In the genomic region with DNA sequence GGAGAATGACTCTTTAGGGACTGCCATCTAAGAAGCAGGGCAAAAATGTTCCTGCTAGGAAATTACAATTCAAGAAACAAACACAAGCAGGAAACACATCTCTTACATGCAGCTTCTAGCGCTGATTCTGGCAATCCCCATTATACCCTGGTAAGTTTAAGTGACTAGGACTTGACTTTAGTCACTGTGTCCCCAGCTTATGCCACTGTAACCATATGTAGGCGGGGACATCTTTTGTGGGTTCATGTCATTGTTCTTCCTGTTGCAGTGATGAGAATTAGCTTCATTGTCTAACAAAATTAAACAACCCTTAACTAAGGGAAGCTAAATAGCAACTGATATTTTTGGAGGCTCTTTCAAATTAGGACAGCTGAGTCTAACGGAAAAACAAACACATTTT, we compare ENCODE assay signal across 14 cellular contexts. TPM values are rescaled to one million over a fixed set of nuclear protein-coding genes. Genes with fewer than 3 reads are reported as not detected.
DNase-seq lines count a peak whose midpoint lies in the region; ATAC-seq and TF ChIP-seq lines count a peak whose summit lies in the region.
"Had no signal": no experiment of that assay in that cellular context is flagged by ENCODE, and none has a peak within 500 bp of the region (broad histone marks: within the 10 kb centered on the region; RNA-seq: fewer than 3 reads in every experiment).

No MANE protein-coding gene starts in this region.

- WGBS in stomach, 5 donors = 71 to 84% (median 75%) methylated on average over 3 of the region's 3 CpGs

- POLR2A ChIA-PET in activated CD4-positive, alpha-beta T cell treated with anti-CD3 and anti-CD28 coated beads for 36 hours (lab: Charles Lee) = no interaction called here
- POLR2A ChIA-PET in CD8-positive, alpha-beta T cell (lab: Charles Lee) = no interaction called here
- POLR2A ChIA-PET in activated CD8-positive, alpha-beta T cell treated with anti-CD3 and anti-CD28 coated beads for 36 hours (lab: Charles Lee) = no interaction called here

- CTCF ChIA-PET in activated CD4-positive, alpha-beta T cell treated with anti-CD3 and anti-CD28 coated beads for 36 hours (lab: Charles Lee) = interaction anchor here (0.7 to 1.0 kb wide), 2 partner anchors 15 to 186 kb away, joined by 3 read pairs; no protein-coding TSS in a partner anchor
- CTCF ChIA-PET in CD8-positive, alpha-beta T cell (lab: Charles Lee) = interaction anchor here (0.6 kb wide), 1 partner anchor 197 kb away, joined by 3 read pairs; no protein-coding TSS in a partner anchor
- CTCF ChIA-PET in activated CD8-positive, alpha-beta T cell treated with anti-CD3 and anti-CD28 coated beads for 36 hours (lab: Charles Lee) = no interaction called here

- no peak overlapping the region for H3K4me3 ChIP-seq in CD8-positive, alpha-beta T cell (ENCODE audit: low read depth, low read length)
- no peak overlapping the region for H3K4me3 ChIP-seq in stomach
- H3K4me3 ChIP-seq: BLaER1 treated with 17β-estradiol and CSF1 and Interleukin-3, amounts not matched to agents 10 nM and 100 nM had no signal

- no peak for TF ChIP-seq POLR2A in stomach (IDR thresholded peaks at IDR 0.05)

- no peaks in the 10 kb centered on the region for H3K27me3 ChIP-seq in CD8-positive, alpha-beta T cell (ENCODE audit: insufficient read depth, low read length)
- peaks cover 0 to 10% (median 0%) of the 10 kb centered on the region in 3 donors for H3K27me3 ChIP-seq in stomach

- H3K27me3 Mint-ChIP-seq in activated CD4-positive, alpha-beta T cell treated with anti-CD3 and anti-CD28 coated beads for 36 hours = peaks cover 25% of the 10 kb centered on the region
- peaks cover 15% of the 10 kb centered on the region for H3K27me3 Mint-ChIP-seq in CD8-positive, alpha-beta T cell (ENCODE audit: low read depth)
- peaks cover 40% of the 10 kb centered on the region for H3K27me3 Mint-ChIP-seq in activated CD8-positive, alpha-beta T cell treated with anti-CD3 and anti-CD28 coated beads for 36 hours
- H3K27me3 Mint-ChIP-seq in natural killer cell treated with Interleukin-12 subunit alpha and Interleukin-12 subunit beta and Interleukin-15 and Interleukin-18, amount 100 ng/mL, for 72 hours = peaks cover 16 to 31% of the 10 kb centered on the region in 2 donors

- H3K36me3 Mint-ChIP-seq in activated CD4-positive, alpha-beta T cell treated with anti-CD3 and anti-CD28 coated beads for 36 hours (ENCODE audit: low read depth) = no peaks in the 10 kb centered on the region
- no peaks in the 10 kb centered on the region for H3K36me3 Mint-ChIP-seq in CD8-positive, alpha-beta T cell
- H3K36me3 Mint-ChIP-seq in activated CD8-positive, alpha-beta T cell treated with anti-CD3 and anti-CD28 coated beads for 36 hours (ENCODE audit: low read depth) = no peaks in the 10 kb centered on the region
- peaks cover 5% of the 10 kb centered on the region for H3K36me3 Mint-ChIP-seq in natural killer cell treated with Interleukin-12 subunit alpha and Interleukin-12 subunit beta and Interleukin-15 and Interleukin-18, amount 100 ng/mL, for 72 hours

- H3K36me3 ChIP-seq in CD8-positive, alpha-beta T cell (ENCODE audit: insufficient read depth, low read length) = no peaks in the 10 kb centered on the region
- H3K36me3 ChIP-seq in stomach = no peaks in the 10 kb centered on the region
- H3K36me3 ChIP-seq: BLaER1 treated with 17β-estradiol and CSF1 and Interleukin-3, amounts not matched to agents 10 nM and 100 nM had no signal

- ATAC-seq in activated CD4-positive, alpha-beta T cell treated with anti-CD3 and anti-CD28 coated beads for 36 hours = peak; percentile 78
- peak; percentile 31 for ATAC-seq in CD8-positive, alpha-beta T cell
- ATAC-seq in activated CD8-positive, alpha-beta T cell treated with anti-CD3 and anti-CD28 coated beads for 36 hours = peak; percentile 91
- ATAC-seq in natural killer cell treated with Interleukin-12 subunit alpha and Interleukin-12 subunit beta and Interleukin-15 and Interleukin-18, amount 100 ng/mL, for 72 hours = peak; percentile 62 to 69
- no peak for ATAC-seq in left ventricle myocardium superior

- H3K27ac ChIP-seq in CD8-positive, alpha-beta T cell (ENCODE audit: low read depth, low read length) = no peak overlapping the region
- no peak overlapping the region for H3K27ac ChIP-seq in stomach
- H3K27ac ChIP-seq: BLaER1 treated with 17β-estradiol and CSF1 and Interleukin-3, amounts not matched to agents 10 nM and 100 nM had no signal

- no peak for TF ChIP-seq CTCF in CD8-positive, alpha-beta T cell (IDR thresholded peaks at IDR 0.05)
- no peak for TF ChIP-seq CTCF in activated CD8-positive, alpha-beta T cell treated with anti-CD3 and anti-CD28 coated beads for 36 hours (IDR thresholded peaks at IDR 0.05)
- no peak for TF ChIP-seq CTCF in stomach (IDR thresholded peaks at IDR 0.05)

- peaks cover 4% of the 10 kb centered on the region for H3K4me1 Mint-ChIP-seq in activated CD4-positive, alpha-beta T cell treated with anti-CD3 and anti-CD28 coated beads for 36 hours
- H3K4me1 Mint-ChIP-seq in CD8-positive, alpha-beta T cell (ENCODE audit: low read depth) = peaks cover 7% of the 10 kb centered on the region
- peaks cover 10% of the 10 kb centered on the region for H3K4me1 Mint-ChIP-seq in activated CD8-positive, alpha-beta T cell treated with anti-CD3 and anti-CD28 coated beads for 36 hours (ENCODE audit: low read depth)
- H3K4me1 Mint-ChIP-seq in natural killer cell treated with Interleukin-12 subunit alpha and Interleukin-12 subunit beta and Interleukin-15 and Interleukin-18, amount 100 ng/mL, for 72 hours (ENCODE audit: low read depth in 2 of 2) = peaks cover 12 to 26% of the 10 kb centered on the region in 2 donors

- no peak overlapping the region for H3K4me3 Mint-ChIP-seq in activated CD4-positive, alpha-beta T cell treated with anti-CD3 and anti-CD28 coated beads for 36 hours
- H3K4me3 Mint-ChIP-seq in CD8-positive, alpha-beta T cell = no peak overlapping the region
- H3K4me3 Mint-ChIP-seq in activated CD8-positive, alpha-beta T cell treated with anti-CD3 and anti-CD28 coated beads for 36 hours = no peak overlapping the region
- no peak overlapping the region for H3K4me3 Mint-ChIP-seq in natural killer cell treated with Interleukin-12 subunit alpha and Interleukin-12 subunit beta and Interleukin-15 and Interleukin-18, amount 100 ng/mL, for 72 hours

- no peaks in the 10 kb centered on the region for H3K9me3 Mint-ChIP-seq in activated CD4-positive, alpha-beta T cell treated with anti-CD3 and anti-CD28 coated beads for 36 hours (ENCODE audit: low read depth)
- no peaks in the 10 kb centered on the region for H3K9me3 Mint-ChIP-seq in CD8-positive, alpha-beta T cell
- H3K9me3 Mint-ChIP-seq in activated CD8-positive, alpha-beta T cell treated with anti-CD3 and anti-CD28 coated beads for 36 hours = no peaks in the 10 kb centered on the region
- no peaks in the 10 kb centered on the region for H3K9me3 Mint-ChIP-seq in natural killer cell treated with Interleukin-12 subunit alpha and Interleukin-12 subunit beta and Interleukin-15 and Interleukin-18, amount 100 ng/mL, for 72 hours

- no peak for TF ChIP-seq EP300 in stomach (IDR thresholded peaks at IDR 0.05)

- intact Hi-C loops in activated CD4-positive, alpha-beta T cell treated with anti-CD3 and anti-CD28 coated beads for 36 hours (cut with DNase I, micrococcal nuclease) = no loop called here
- intact Hi-C loops in CD8-positive, alpha-beta T cell (cut with DNase I, micrococcal nuclease) = no loop called here
- intact Hi-C loops in activated CD8-positive, alpha-beta T cell treated with anti-CD3 and anti-CD28 coated beads for 36 hours (cut with micrococcal nuclease) = no loop called here
- intact Hi-C loops in left ventricle myocardium superior (cut with micrococcal nuclease) (no loop called here), stomach (cut with DNase I; ENCODE audit: low total_unique reads) (no loop called here)

- H3K9me3 ChIP-seq in CD8-positive, alpha-beta T cell (ENCODE audit: low read length) = no peaks in the 10 kb centered on the region
- H3K9me3 ChIP-seq in stomach = no peaks in the 10 kb centered on the region
- H3K9me3 ChIP-seq: BLaER1 treated with 17β-estradiol and CSF1 and Interleukin-3, amounts not matched to agents 10 nM and 100 nM had no signal

- no peak overlapping the region for H3K27ac Mint-ChIP-seq in activated CD4-positive, alpha-beta T cell treated with anti-CD3 and anti-CD28 coated beads for 36 hours
- H3K27ac Mint-ChIP-seq in CD8-positive, alpha-beta T cell = no peak overlapping the region
- H3K27ac Mint-ChIP-seq in activated CD8-positive, alpha-beta T cell treated with anti-CD3 and anti-CD28 coated beads for 36 hours = no peak overlapping the region
- no peak overlapping the region for H3K27ac Mint-ChIP-seq in natural killer cell treated with Interleukin-12 subunit alpha and Interleukin-12 subunit beta and Interleukin-15 and Interleukin-18, amount 100 ng/mL, for 72 hours

- DNase-seq in activated CD4-positive, alpha-beta T cell treated with anti-CD3 and anti-CD28 coated beads for 36 hours = peak; percentile 11
- no peak for DNase-seq in activated CD4-positive, alpha-beta T cell treated with anti-CD3 and anti-CD28 coated beads, Interleukin-2, amount 50 U/mL, for 4 hours
- DNase-seq in CD8-positive, alpha-beta T cell = no peak
- peak; percentile 57 for DNase-seq in activated CD8-positive, alpha-beta T cell treated with anti-CD3 and anti-CD28 coated beads for 36 hours
- no peak for DNase-seq in natural killer cell treated with Interleukin-12 subunit alpha and Interleukin-12 subunit beta and Interleukin-15 and Interleukin-18, amount 100 ng/mL, for 72 hours (ENCODE audit: low spot score)
- DNase-seq in NCI-H1417 (lab: John Stamatoyannopoulos, UW) (no peak), left ventricle myocardium superior (no peak), stomach (no peak)
- DNase-seq: HCEC 1CT, Karpas-422, NCI-H2081, NCI-H345, NCI-H526 treated with DMSO at 0.1 percent for 48 hours had no signal

- H3K4me1 ChIP-seq in CD8-positive, alpha-beta T cell (ENCODE audit: insufficient read depth, low read length) = peaks cover 8% of the 10 kb centered on the region
- H3K4me1 ChIP-seq in stomach = no peaks in the 10 kb centered on the region

RNA-seq across cellular contexts. Expression of a gene that starts 17.9 kb away (rescaled TPM):
- under 1 TPM; 0.26 to 0.57 TPM for total RNA-seq in activated CD4-positive, alpha-beta T cell treated with anti-CD3 and anti-CD28 coated beads for 36 hours
- not detected for total RNA-seq in CD8-positive, alpha-beta T cell
- 1 to 10 TPM; 1.2 to 1.5 TPM for total RNA-seq in activated CD8-positive, alpha-beta T cell treated with anti-CD3 and anti-CD28 coated beads for 36 hours
- total RNA-seq in natural killer cell treated with Interleukin-12 subunit alpha and Interleukin-12 subunit beta and Interleukin-15 and Interleukin-18, amount 100 ng/mL, for 72 hours = 1 to 10 TPM in 1 of 2 donors, not detected in 1; 1.2 TPM
- total RNA-seq in left ventricle myocardium superior (11.0 TPM), stomach (1 to 10 TPM in 2 of 5 donors, under 1 TPM in 1, not detected in 2; 0.14 to 5.4 (median 2.2) TPM)
- under 1 TPM; 0.31 to 0.93 (median 0.75) TPM for polyA plus RNA-seq in stomach

RNA-seq across cellular contexts. Expression of a gene that starts 47.4 kb away (rescaled TPM):
- 10 to 100 TPM in 1 of 2 experiments, 1 to 10 TPM in 1; 8.0 to 12.6 TPM for total RNA-seq in activated CD4-positive, alpha-beta T cell treated with anti-CD3 and anti-CD28 coated beads for 36 hours
- total RNA-seq in CD8-positive, alpha-beta T cell = 1 to 10 TPM; 1.4 to 2.2 TPM
- 10 to 100 TPM; 20.3 to 22.7 TPM for total RNA-seq in activated CD8-positive, alpha-beta T cell treated with anti-CD3 and anti-CD28 coated beads for 36 hours
- 10 to 100 TPM in 1 of 2 donors, 1 to 10 TPM in 1; 3.7 to 20.0 TPM for total RNA-seq in natural killer cell treated with Interleukin-12 subunit alpha and Interleukin-12 subunit beta and Interleukin-15 and Interleukin-18, amount 100 ng/mL, for 72 hours
- total RNA-seq in left ventricle myocardium superior = 36.4 TPM
- total RNA-seq in stomach = 100 to 1,000 TPM in 2 of 5 donors, 10 to 100 TPM in 3; 33.5 to 380 (median 70.6) TPM
- 10 to 100 TPM; 15.1 to 25.0 (median 15.7) TPM for polyA plus RNA-seq in stomach

Comparison
In these comparisons a context has a peak if more than half of its experiments do, and no peak if none do; other contexts are left out.
1. DNase-seq: peak in activated CD4-positive, alpha-beta T cell treated with anti-CD3 and anti-CD28 coated beads for 36 hours (single experiment) and activated CD8-positive, alpha-beta T cell treated with anti-CD3 and anti-CD28 coated beads for 36 hours (single experiment); none in activated CD4-positive, alpha-beta T cell treated with anti-CD3 and anti-CD28 coated beads, Interleukin-2, amount 50 U/mL, for 4 hours (0 of 2), CD8-positive, alpha-beta T cell (0 of 7), natural killer cell treated with Interleukin-12 subunit alpha and Interleukin-12 subunit beta and Interleukin-15 and Interleukin-18, amount 100 ng/mL, for 72 hours (single experiment), NCI-H1417 (0 of 3), left ventricle myocardium superior (single experiment) and stomach (single experiment).